ENCODE assay signal across 24 cellular contexts in genomic region chr1:52677407-52677806, GRCh38. TPM values are rescaled to one million over a fixed set of nuclear protein-coding genes. Genes with fewer than 3 reads are reported as not detected.
DNase-seq lines count a peak whose midpoint lies in the region; ATAC-seq, FAIRE-seq and TF ChIP-seq lines count a peak whose summit lies in the region.
"Had no signal": no experiment of that assay in that cellular context is flagged by ENCODE, and none has a peak within 500 bp of the region (broad histone marks: within the 10 kb centered on the region; RNA-seq: fewer than 3 reads in every experiment).

No MANE protein-coding gene starts in this region.

- H3K4me1 Mint-ChIP-seq in activated T-cell treated with anti-CD3 and anti-CD28 coated beads, Interleukin-2, amount 50 U/mL, for 4 hours (ENCODE audit: low read depth), result peaks cover 6% of the 10 kb centered on the region

- H3K4me1 ChIP-seq in BLaER1 (peaks cover 87% of the 10 kb centered on the region), endothelial cell of umbilical vein (ENCODE audit: control insufficient read depth, extremely low read depth, insufficient read depth, low read length) (peaks cover 11% of the 10 kb centered on the region)
- H3K4me1 ChIP-seq: ascending aorta, BE2C had no signal

- H3K27ac ChIP-seq in BLaER1 (peak overlapping the region; percentile 87), endothelial cell of umbilical vein (ENCODE audit: insufficient read depth, low read depth, low read length) (no peak overlapping the region)
- H3K27ac ChIP-seq: ascending aorta, vagina had no signal

- 0 out of 2 replicates have a peak, but pooled peaks cover 6% of the 10 kb centered on the region for H3K36me3 ChIP-seq in BLaER1
- no peaks in the 10 kb centered on the region for H3K36me3 ChIP-seq in endothelial cell of umbilical vein (ENCODE audit: control insufficient read depth in 2 of 2, extremely low read depth in 1 of 2, insufficient read depth in 2 of 2, low read length in 2 of 2)
- H3K36me3 ChIP-seq: ascending aorta, BE2C, vagina had no signal

- no peaks in the 10 kb centered on the region for H3K27me3 ChIP-seq in BLaER1
- no peaks in the 10 kb centered on the region for H3K27me3 ChIP-seq in endothelial cell of umbilical vein (ENCODE audit: control insufficient read depth in 2 of 2, insufficient read depth in 2 of 2, low read length in 2 of 2)
- H3K27me3 ChIP-seq: ascending aorta, BE2C, vagina had no signal

- no peak for TF ChIP-seq CTCF in LNCaP clone FGC (IDR thresholded peaks at IDR 0.05; ENCODE audit: control insufficient read depth, extremely low read depth, insufficient read depth)
- TF ChIP-seq CTCF in endothelial cell of umbilical vein (IDR thresholded peaks at IDR 0.05; ENCODE audit: extremely low read depth in 1 of 2, insufficient read depth in 1 of 2, low read depth in 1 of 2, low read length in 2 of 2), result no peak

- H2AFZ ChIP-seq in endothelial cell of umbilical vein (ENCODE audit: low read depth, low read length), result no peak overlapping the region

- no peak for TF ChIP-seq POLR2A in endothelial cell of umbilical vein (IDR thresholded peaks at IDR 0.05; ENCODE audit: low read depth, low read length)

- H3K9me3 Mint-ChIP-seq in activated T-cell treated with anti-CD3 and anti-CD28 coated beads, Interleukin-2, amount 50 U/mL, for 4 hours, result no peaks in the 10 kb centered on the region
- H3K9me3 Mint-ChIP-seq: activated CD4-positive, alpha-beta memory T cell treated with anti-CD3 and anti-CD28 coated beads for 36 hours; activated T-helper 2 cell treated with anti-CD3 and anti-CD28 coated beads, Interferon-gamma antibody, Interleukin-2, Interleukin-4, amounts not matched to agents 10 μg/mL and 5 μg/mL and 100 μg/mL, durations not matched to agents 14 hours and 24 hours and 36 hours; memory B cell had no signal

- peaks cover 9% of the 10 kb centered on the region for H3K36me3 Mint-ChIP-seq in activated T-cell treated with anti-CD3 and anti-CD28 coated beads, Interleukin-2, amount 50 U/mL, for 4 hours (ENCODE audit: insufficient read depth)
- H3K36me3 Mint-ChIP-seq: activated CD4-positive, alpha-beta memory T cell treated with anti-CD3 and anti-CD28 coated beads for 36 hours had no signal

- H3K4me2 ChIP-seq in BLaER1, result peak overlapping the region; percentile 87; the same call in 1 of the 2 replicates
- H3K4me2 ChIP-seq in endothelial cell of umbilical vein (ENCODE audit: insufficient read depth, low read length), result no peak overlapping the region

- no peaks in the 10 kb centered on the region for H3K9me1 ChIP-seq in endothelial cell of umbilical vein (replicated peaks; ENCODE audit: control insufficient read depth, extremely low read depth, insufficient read depth, low read length)

- H3K4me3 ChIP-seq in BLaER1, result no peak overlapping the region
- no peak overlapping the region for H3K4me3 ChIP-seq in LNCaP clone FGC (ENCODE audit: low read depth, low read length)
- H3K4me3 ChIP-seq in endothelial cell of umbilical vein (replicated peaks in 1 of 3; ENCODE audit: insufficient read depth in 1 of 3, low read depth in 1 of 3, low read length in 3 of 3), result no peak overlapping the region
- H3K4me3 ChIP-seq: ascending aorta, vagina had no signal

- H3K27me3 Mint-ChIP-seq in activated T-cell treated with anti-CD3 and anti-CD28 coated beads, Interleukin-2, amount 50 U/mL, for 4 hours (ENCODE audit: low read depth), result no peaks in the 10 kb centered on the region
- H3K27me3 Mint-ChIP-seq: activated CD4-positive, alpha-beta memory T cell treated with anti-CD3 and anti-CD28 coated beads for 36 hours; memory B cell had no signal

- H3K4me3 Mint-ChIP-seq in activated T-cell treated with anti-CD3 and anti-CD28 coated beads, Interleukin-2, amount 50 U/mL, for 4 hours, result no peak overlapping the region
- H3K4me3 Mint-ChIP-seq: activated CD4-positive, alpha-beta memory T cell treated with anti-CD3 and anti-CD28 coated beads for 36 hours; memory B cell had no signal

- CTCF ChIA-PET in endothelial cell of umbilical vein (lab: Charles Lee), result interaction anchor here (1.5 kb wide), 1 partner anchor 9 kb away, joined by 6 read pairs; no protein-coding TSS in a partner anchor

- POLR2A ChIA-PET in endothelial cell of umbilical vein (lab: Charles Lee), result no interaction called here

- no peaks in the 10 kb centered on the region for H3K79me2 ChIP-seq in endothelial cell of umbilical vein (ENCODE audit: control insufficient read depth, insufficient read depth, low read length)

- no TSS peak for BruUV-seq in endothelial cell of umbilical vein (replicated peaks; lab: Mats Ljungman, UMichigan)

- H4K20me1 ChIP-seq in BLaER1, result no peaks in the 10 kb centered on the region
- no peaks in the 10 kb centered on the region for H4K20me1 ChIP-seq in endothelial cell of umbilical vein (replicated peaks; ENCODE audit: control insufficient read depth, extremely low read depth, insufficient read depth, low read length)

- H3K9ac ChIP-seq in BLaER1 (no peak overlapping the region), endothelial cell of umbilical vein (replicated peaks; ENCODE audit: extremely low read depth, insufficient read depth, low read length) (no peak overlapping the region)

- H3K9me3 ChIP-seq in BLaER1 (no peaks in the 10 kb centered on the region), endothelial cell of umbilical vein (replicated peaks; ENCODE audit: control insufficient read depth, insufficient read depth, low read length) (no peaks in the 10 kb centered on the region)
- H3K9me3 ChIP-seq: ascending aorta, BE2C, vagina had no signal

- DNase-seq in LNCaP clone FGC (ENCODE audit: low read depth) (peak; percentile 41), endothelial cell of umbilical vein (ENCODE audit: low read depth, low spot score) (peak; percentile 18), medulla oblongata (ENCODE audit: extremely low spot score) (peak; percentile 53), HCEC 1CT (no peak)
- no peak for DNase-seq in activated T-cell treated with anti-CD3 and anti-CD28 coated beads, Interleukin-2, amount 50 U/mL, for 4 hours
- DNase-seq: activated CD4-positive, alpha-beta memory T cell treated with anti-CD3 and anti-CD28 coated beads for 36 hours; BE2C; DMS79; GOT3; NCI-H1048; NCI-H2171 treated with DMSO at 0.1 percent for 48 hours; NK-92 treated with Interleukin-12 subunit alpha and Interleukin-12 subunit beta, amount 100 ng/mL, for 24 hours; SHP77 treated with DMSO at 0.1 percent for 48 hours; stimulated activated naive CD4-positive, alpha-beta T cell; T1000 had no signal

- FAIRE-seq in endothelial cell of umbilical vein (lab: Jason Lieb, UNC), result no peak

- ATAC-seq in HG02678 (IDR thresholded peaks at IDR 0.05; ENCODE audit: unreplicated experiment) (no peak), GM21717 (IDR thresholded peaks at IDR 0.05; ENCODE audit: unreplicated experiment) (no peak)
- no peak for ATAC-seq in activated T-cell treated with anti-CD3 and anti-CD28 coated beads, Interleukin-2, amount 50 U/mL, for 4 hours

- dilution Hi-C loops in endothelial cell of umbilical vein (cut with MboI; ENCODE audit: extremely low pct_ligation_motif_present, low sequenced_read_pairs), result no loop called here

- intact Hi-C loops in endothelial cell of umbilical vein (cut with micrococcal nuclease), result no loop called here

TF ChIP-seq in endothelial cell of umbilical vein, 7 proteins besides CTCF, POLR2A, EP300 and RAD21 (continues in another document):
- TF ChIP-seq MYC (IDR thresholded peaks at IDR 0.05; ENCODE audit: low read depth, low read length), result no peak
- TF ChIP-seq MAX (IDR thresholded peaks at IDR 0.05; ENCODE audit: insufficient read depth, insufficient read length), result no peak
- no peak for TF ChIP-seq JUN (IDR thresholded peaks at IDR 0.05; ENCODE audit: borderline replicate concordance, insufficient read depth, insufficient read length, low read depth)
- TF ChIP-seq FOS (IDR thresholded peaks at IDR 0.05; ENCODE audit: borderline replicate concordance, insufficient read depth, low read length), result no peak
- no peak for TF ChIP-seq GATA2 (IDR thresholded peaks at IDR 0.05; ENCODE audit: insufficient read depth, insufficient read length, low read depth, low read length)

RNA-seq across cellular contexts. Expression of gene COA7, which starts 20.7 kb away (rescaled TPM):
- 28.6 and 30.6 TPM in 2 replicates for total RNA-seq in endothelial cell of umbilical vein
- polyA plus RNA-seq in endothelial cell of umbilical vein, result 10.7 and 11.7 TPM in 2 replicates
- 14.3 and 17.5 TPM in 2 replicates for polyA plus RNA-seq in endothelial cell of umbilical vein (2011; cell fraction: cytosol; rRNA removed)
- polyA plus RNA-seq in endothelial cell of umbilical vein (2011; cell fraction: nucleus; rRNA removed), result 5.4 and 5.8 TPM in 2 replicates
- polyA plus RNA-seq in endothelial cell of umbilical vein (2012), result 17.5 and 30.5 TPM in 2 replicates
- 18.3 and 22.1 TPM in 2 replicates for polyA minus RNA-seq in endothelial cell of umbilical vein
- 19.4 TPM for polyA minus RNA-seq in endothelial cell of umbilical vein (2011; cell fraction: cytosol; rRNA and poly(A)+ RNA removed)
- polyA minus RNA-seq in endothelial cell of umbilical vein (2011; cell fraction: nucleus; rRNA and poly(A)+ RNA removed), result 1.9 and 3.6 TPM in 2 replicates
- total RNA-seq in activated T-cell treated with anti-CD3 and anti-CD28 coated beads, Interleukin-2, amount 50 U/mL, for 4 hours, result 10 to 100 TPM; 35.3 to 45.1 (median 44.0) TPM

RNA-seq across cellular contexts. Expression of gene SHISAL2A, which starts 44.4 kb away (rescaled TPM):
- total RNA-seq in endothelial cell of umbilical vein, result not detected in 2 replicates
- polyA plus RNA-seq in endothelial cell of umbilical vein, result not detected in 2 replicates
- not detected in 2 replicates for polyA plus RNA-seq in endothelial cell of umbilical vein (2011; cell fraction: cytosol; rRNA removed)
- not detected in 2 replicates for polyA plus RNA-seq in endothelial cell of umbilical vein (2011; cell fraction: nucleus; rRNA removed)
- not detected in 2 replicates for polyA plus RNA-seq in endothelial cell of umbilical vein (2012)
- polyA minus RNA-seq in endothelial cell of umbilical vein, result not detected in 2 replicates
- not detected for polyA minus RNA-seq in endothelial cell of umbilical vein (2011; cell fraction: cytosol; rRNA and poly(A)+ RNA removed)
- polyA minus RNA-seq in endothelial cell of umbilical vein (2011; cell fraction: nucleus; rRNA and poly(A)+ RNA removed), result not detected in 2 replicates
- 1 to 10 TPM; 4.9 to 7.5 (median 5.2) TPM for total RNA-seq in activated T-cell treated with anti-CD3 and anti-CD28 coated beads, Interleukin-2, amount 50 U/mL, for 4 hours
- total RNA-seq: ascending aorta, dermis microvascular lymphatic vessel endothelial cell had no signal
- polyA plus RNA-seq: neural cell had no signal

RNA-seq across cellular contexts. Expression of gene ZYG11B, which starts 48.8 kb away (rescaled TPM):
- 27.0 and 27.2 TPM in 2 replicates for total RNA-seq in endothelial cell of umbilical vein
- 7.3 and 8.2 TPM in 2 replicates for polyA plus RNA-seq in endothelial cell of umbilical vein
- polyA plus RNA-seq in endothelial cell of umbilical vein (2011; cell fraction: cytosol; rRNA removed), result 7.5 and 8.1 TPM in 2 replicates
- 8.5 and 10.3 TPM in 2 replicates for polyA plus RNA-seq in endothelial cell of umbilical vein (2011; cell fraction: nucleus; rRNA removed)
- 9.2 and 12.6 TPM in 2 replicates for polyA plus RNA-seq in endothelial cell of umbilical vein (2012)
- polyA minus RNA-seq in endothelial cell of umbilical vein, result 47.1 and 49.6 TPM in 2 replicates
- 11.8 TPM for polyA minus RNA-seq in endothelial cell of umbilical vein (2011; cell fraction: cytosol; rRNA and poly(A)+ RNA removed)
- polyA minus RNA-seq in endothelial cell of umbilical vein (2011; cell fraction: nucleus; rRNA and poly(A)+ RNA removed), result 27.5 and 43.5 TPM in 2 replicates
- 1 to 10 TPM; 7.7 to 9.2 (median 7.7) TPM for total RNA-seq in activated T-cell treated with anti-CD3 and anti-CD28 coated beads, Interleukin-2, amount 50 U/mL, for 4 hours

Comparison
In these comparisons a context has a peak if more than half of its experiments do, and no peak if none do; other contexts are left out.
1. DNase-seq: peak in LNCaP clone FGC (single experiment), endothelial cell of umbilical vein (single experiment) and medulla oblongata (single experiment); none in activated T-cell treated with anti-CD3 and anti-CD28 coated beads, Interleukin-2, amount 50 U/mL, for 4 hours (single experiment) and HCEC 1CT (single experiment).